33 cellular contexts compared by ENCODE assay signal in the genomic region with DNA sequence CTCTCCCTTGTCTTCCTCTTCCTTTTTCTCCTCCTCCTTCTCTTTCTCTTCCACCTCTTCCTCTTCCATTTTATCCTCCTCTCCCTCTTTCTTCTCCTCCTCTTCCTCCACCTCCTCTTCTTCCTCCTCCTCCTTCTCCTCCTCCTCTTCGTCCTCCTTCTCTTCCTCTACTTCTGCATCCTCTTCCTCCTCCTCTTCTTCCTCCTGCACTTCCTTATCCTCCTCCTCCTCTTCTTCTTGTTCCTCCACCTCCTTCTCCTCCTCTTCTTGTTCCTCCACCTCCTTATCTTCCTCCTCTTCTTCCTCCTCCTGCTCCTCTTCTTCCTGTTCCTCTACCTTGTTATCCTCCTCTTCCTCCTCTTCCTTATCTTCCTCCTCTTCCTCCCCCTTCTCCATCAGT. TPM values are rescaled to one million over a fixed set of nuclear protein-coding genes. Genes with fewer than 3 reads are reported as not detected.
"Had no signal": no experiment of that assay in that cellular context is flagged by ENCODE, and none has a peak within 500 bp of the region (broad histone marks: within the 10 kb centered on the region; RNA-seq: fewer than 3 reads in every experiment).

No MANE protein-coding gene starts in this region.

- H3K27ac ChIP-seq: coronary artery, dorsolateral prefrontal cortex, epithelial cell of prostate, esophagus squamous epithelium, gastrocnemius medialis, heart right ventricle, left lung, lower lobe of right lung had no signal

- H3K27me3 ChIP-seq: gastrocnemius medialis, left lung had no signal

- H3K36me3 ChIP-seq: esophagus squamous epithelium, gastrocnemius medialis, heart right ventricle, left lung, lower lobe of right lung had no signal

- H3K9me3 ChIP-seq: esophagus squamous epithelium, gastrocnemius medialis, left lung, lower lobe of right lung, mucosa of descending colon had no signal

- ATAC-seq: esophagus mucosa, gastrocnemius medialis, heart right ventricle, left cardiac atrium, left lung, left ventricle myocardium superior, lower lobe of right lung, mucosa of descending colon had no signal

- DNase-seq: dermis blood vessel endothelial cell; dorsolateral prefrontal cortex; effector CD4-positive, alpha-beta T cell; effector memory CD4-positive, alpha-beta T cell; erythroblast; esophagus squamous epithelium; foreskin fibroblast; foreskin melanocyte; gastrocnemius medialis; glutamatergic neuron; head of caudate nucleus; heart right ventricle; hippocampal formation; left cardiac atrium; left lung; left ventricle myocardium superior; lower lobe of right lung; mesenchymal stem cell; mucosa of descending colon; naive B cell had no signal

- H3K4me3 ChIP-seq: coronary artery, dorsolateral prefrontal cortex, esophagus squamous epithelium, gastrocnemius medialis, heart right ventricle, left lung, lower lobe of right lung, mucosa of descending colon had no signal

- FAIRE-seq: colon, islet of Langerhans, keratinocyte had no signal

- H3K4me1 ChIP-seq: esophagus squamous epithelium, gastrocnemius medialis, heart right ventricle, left lung, lower lobe of right lung had no signal

RNA-seq across cellular contexts. Expression of a gene that starts 28.8 kb away (rescaled TPM):
- total RNA-seq: dermis blood vessel endothelial cell, esophagus mucosa, esophagus squamous epithelium, gastrocnemius medialis, glomerular endothelial cell, heart right ventricle, kidney epithelial cell, left cardiac atrium, left lung, left ventricle myocardium superior, lower leg skin, lower lobe of right lung, lung microvascular endothelial cell, mesenteric fat pad, mesothelial cell of epicardium, mucosa of descending colon, myocyte had no signal
- polyA plus RNA-seq: heart right ventricle, keratinocyte had no signal
